ENCODE assay signal across 14 cellular contexts in the genomic region with DNA sequence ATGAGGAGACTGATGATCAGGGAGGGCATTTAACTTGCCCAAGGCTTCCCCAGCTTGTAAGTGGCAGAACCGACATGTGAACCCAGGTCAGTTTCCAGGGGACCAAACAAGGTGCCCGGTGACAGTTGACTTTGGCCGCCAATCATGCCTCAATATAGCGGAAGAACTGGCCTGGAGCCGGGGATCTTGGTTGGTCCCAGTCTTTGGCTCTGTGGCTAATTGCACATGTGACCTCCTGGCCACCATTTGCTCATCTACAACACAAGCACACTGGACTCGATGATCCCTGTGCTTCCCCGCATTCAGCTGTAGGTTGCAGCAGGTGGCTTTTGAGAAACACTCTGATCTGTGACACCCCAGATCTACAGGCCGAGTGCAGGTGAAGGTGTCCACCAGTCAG. TPM values are rescaled to one million over a fixed set of nuclear protein-coding genes. Genes with fewer than 3 reads are reported as not detected.
DNase-seq lines count a peak whose midpoint lies in the region; ATAC-seq and TF ChIP-seq lines count a peak whose summit lies in the region.
"Had no signal": no experiment of that assay in that cellular context is flagged by ENCODE, and none has a peak within 500 bp of the region (broad histone marks: within the 10 kb centered on the region; RNA-seq: fewer than 3 reads in every experiment).

No MANE protein-coding gene starts in this region.

- H3K27me3 ChIP-seq in adipocyte (replicated peaks; ENCODE audit: control insufficient read depth, insufficient read depth, low read length) (no peaks in the 10 kb centered on the region), cardiac muscle cell (no peaks in the 10 kb centered on the region)
- H3K27me3 ChIP-seq: MG63 had no signal

- H3K9ac ChIP-seq in adipocyte (ENCODE audit: low read length), result peak overlapping the region; percentile 48

- TF ChIP-seq CTCF in cardiac muscle cell (IDR thresholded peaks at IDR 0.05; ENCODE audit: low read depth, low read length), result no peak

- H3K27ac Mint-ChIP-seq in stimulated activated effector memory CD8-positive, alpha-beta T cell treated with anti-CD3 and anti-CD28 coated beads, Interleukin-12 subunit alpha, Interleukin-12 subunit beta, amount 100 ng/mL, for 72 hours, result peak overlapping the region; percentile 21
- H3K27ac Mint-ChIP-seq: H9 had no signal

- peak overlapping the region; percentile 92 for H3K27ac ChIP-seq in cardiac muscle cell

- H3K9me3 Mint-ChIP-seq in stimulated activated effector memory CD8-positive, alpha-beta T cell treated with anti-CD3 and anti-CD28 coated beads, Interleukin-12 subunit alpha, Interleukin-12 subunit beta, amount 100 ng/mL, for 72 hours, result no peaks in the 10 kb centered on the region
- H3K9me3 Mint-ChIP-seq: H9 had no signal

- H3K9me3 ChIP-seq in adipocyte (ENCODE audit: control insufficient read depth, low read length) (no peaks in the 10 kb centered on the region), cardiac muscle cell (ENCODE audit: low read depth) (no peaks in the 10 kb centered on the region)
- H3K9me3 ChIP-seq: Caco-2, MG63 had no signal

- no peaks in the 10 kb centered on the region for H3K4me1 Mint-ChIP-seq in stimulated activated effector memory CD8-positive, alpha-beta T cell treated with anti-CD3 and anti-CD28 coated beads, Interleukin-12 subunit alpha, Interleukin-12 subunit beta, amount 100 ng/mL, for 72 hours

- ATAC-seq in stimulated activated effector memory CD8-positive, alpha-beta T cell treated with anti-CD3 and anti-CD28 coated beads, Interleukin-12 subunit alpha, Interleukin-12 subunit beta, amount 100 ng/mL, for 72 hours, result no peak
- ATAC-seq in GM21367 (IDR thresholded peaks at IDR 0.05; ENCODE audit: unreplicated experiment), result no peak

- peaks cover 5% of the 10 kb centered on the region for H3K36me3 ChIP-seq in adipocyte (ENCODE audit: control insufficient read depth, insufficient read depth, low read length, severe bottlenecking)
- no peaks in the 10 kb centered on the region for H3K36me3 ChIP-seq in cardiac muscle cell
- H3K36me3 ChIP-seq: MG63 had no signal

- H3K4me1 ChIP-seq in adipocyte (ENCODE audit: control insufficient read depth, insufficient read depth, low read length) (peaks cover 43% of the 10 kb centered on the region), cardiac muscle cell (ENCODE audit: low read depth) (peaks cover 34% of the 10 kb centered on the region)
- H3K4me1 ChIP-seq: Caco-2 had no signal

- H3K4me3 Mint-ChIP-seq in stimulated activated effector memory CD8-positive, alpha-beta T cell treated with anti-CD3 and anti-CD28 coated beads, Interleukin-12 subunit alpha, Interleukin-12 subunit beta, amount 100 ng/mL, for 72 hours, result no peak overlapping the region
- H3K4me3 Mint-ChIP-seq: H9 had no signal

- H3K4me3 ChIP-seq in adipocyte (ENCODE audit: low read length), result no peak overlapping the region
- no peak overlapping the region for H3K4me3 ChIP-seq in cardiac muscle cell
- H3K4me3 ChIP-seq: MG63 had no signal

- no peak for DNase-seq in adipocyte (ENCODE audit: low read depth)
- DNase-seq in cardiac muscle cell (ENCODE audit: low read depth in 1 of 2, low spot score in 1 of 2), result no peak
- DNase-seq in mesenteric fat pad (ENCODE audit: low spot score), result peak; percentile 81
- no peak for DNase-seq in stimulated activated effector memory CD8-positive, alpha-beta T cell treated with anti-CD3 and anti-CD28 coated beads, Interleukin-12 subunit alpha, Interleukin-12 subunit beta, amount 100 ng/mL, for 72 hours (ENCODE audit: low spot score in 2 of 2)
- DNase-seq in NCI-H2171 (lab: John Stamatoyannopoulos, UW), result no peak
- no peak for DNase-seq in T1000 (lab: John Stamatoyannopoulos, UW)
- DNase-seq: AML-193, Caco-2, H9, KG1, MG63, NCI-H1105 treated with DMSO at 0.1 percent for 48 hours, NCI-H187 treated with DMSO at 0.1 percent for 48 hours had no signal

- H3K36me3 Mint-ChIP-seq in stimulated activated effector memory CD8-positive, alpha-beta T cell treated with anti-CD3 and anti-CD28 coated beads, Interleukin-12 subunit alpha, Interleukin-12 subunit beta, amount 100 ng/mL, for 72 hours, result no peaks in the 10 kb centered on the region

RNA-seq across cellular contexts. Expression of gene ACACB, which starts 13.9 kb away (rescaled TPM):
- total RNA-seq in cardiac muscle cell (52.3 and 78.0 TPM in 2 replicates), mesenteric fat pad (1,896 TPM)
- polyA plus RNA-seq in cardiac muscle cell, result 27.8 and 28.9 TPM in 2 replicates

RNA-seq across cellular contexts. Expression of gene UNG, which starts 32.9 kb away (rescaled TPM):
- total RNA-seq in cardiac muscle cell, result 133 and 159 TPM in 2 replicates
- 78.5 and 85.7 TPM in 2 replicates for polyA plus RNA-seq in cardiac muscle cell
- total RNA-seq in mesenteric fat pad, result 46.3 TPM

RNA-seq across cellular contexts. Expression of gene ALKBH2, which starts 37.0 kb away (rescaled TPM):
- total RNA-seq in cardiac muscle cell (21.9 and 46.6 TPM in 2 replicates), mesenteric fat pad (18.6 TPM)
- polyA plus RNA-seq in cardiac muscle cell, result 32.7 and 47.6 TPM in 2 replicates

Comparison
In these comparisons a context has a peak if more than half of its experiments do, and no peak if none do; other contexts are left out.
1. RNA of gene ACACB, which starts 13.9 kb away (total RNA-seq): 1,896 TPM in mesenteric fat pad (single experiment); 52.3 to 78.0 TPM in cardiac muscle cell; every median in the first group is over 10 times any median in the second.